In the genomic region with DNA sequence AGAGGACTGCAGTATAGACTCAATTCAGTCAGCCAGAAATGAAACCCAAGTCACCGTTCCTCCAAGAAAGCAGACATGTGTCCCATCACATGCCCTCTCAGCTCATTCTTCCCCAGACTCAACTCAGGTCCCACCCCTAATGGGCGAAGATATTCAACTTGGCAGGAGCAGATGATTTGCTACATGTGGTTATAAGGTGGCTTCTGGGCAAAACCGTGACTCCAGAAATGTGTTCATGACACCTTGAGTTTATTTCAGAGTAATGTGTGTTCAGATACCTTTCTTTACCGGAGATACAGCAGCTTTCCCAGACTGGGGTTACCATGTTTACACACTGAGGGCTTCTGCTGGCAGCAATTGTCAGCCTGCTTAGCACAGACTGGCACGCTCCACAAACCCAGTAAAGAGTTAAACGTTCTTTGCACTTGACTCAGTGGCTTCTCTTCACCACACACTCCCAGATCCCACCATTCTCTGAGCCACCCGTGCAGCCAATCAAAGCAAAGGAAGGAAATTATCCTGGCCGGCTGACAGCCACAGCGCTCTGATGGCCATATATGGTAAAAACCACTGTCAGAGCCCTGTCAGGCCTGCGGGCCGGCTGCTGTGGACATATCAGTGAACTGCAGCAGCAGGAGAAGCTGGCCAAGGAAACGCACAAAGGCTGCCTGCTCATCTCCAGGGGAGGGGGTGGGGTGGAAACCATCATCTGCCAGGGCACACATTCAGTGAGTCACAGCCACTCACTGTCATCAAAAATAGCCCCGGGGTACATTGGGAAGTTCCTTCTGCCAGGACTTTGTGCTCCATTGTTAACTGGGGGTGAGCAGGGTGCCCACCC, we compare ENCODE assay signal across 1 cellular context.
TF ChIP-seq lines count a peak whose summit lies in the region.

No MANE protein-coding gene starts in this region.

TF ChIP-seq in HEK293, 187 proteins besides CTCF, POLR2A, EP300 and RAD21 (continued from another document and continues in another):
- TF ChIP-seq KLF9 (tag by site-specific recombination; IDR thresholded peaks at IDR 0.05; ENCODE audit: low read depth) (peak; percentile 50; the same call in 1 of the 2 replicates), ZNF184 (tag by site-specific recombination; IDR thresholded peaks at IDR 0.05) (peak; percentile 63; the same call in 1 of the 2 replicates), KLF16 (tag by site-specific recombination; IDR thresholded peaks at IDR 0.05) (peak; percentile 66), IKZF3 (tag by site-specific recombination; IDR thresholded peaks at IDR 0.05) (peak; percentile 63; the same call in 1 of the 2 replicates), ZBTB17 (tag by site-specific recombination; IDR thresholded peaks at IDR 0.05) (peak; percentile 77), ZNF157 (tag by site-specific recombination; IDR thresholded peaks at IDR 0.05) (no peak), ZNF670 (tag by site-specific recombination; IDR thresholded peaks at IDR 0.05; ENCODE audit: low read depth) (no peak), ZNF416 (tag by site-specific recombination; IDR thresholded peaks at IDR 0.05) (no peak), ZNF843 (tag by site-specific recombination; IDR thresholded peaks at IDR 0.05) (0 out of 2 replicates have a peak, but pooled peaks have one; percentile 51), GLIS2 (tag by site-specific recombination; IDR thresholded peaks at IDR 0.05) (peak; percentile 73), ZNF549 (tag by site-specific recombination; IDR thresholded peaks at IDR 0.05) (no peak), ZNF664 (tag by site-specific recombination; IDR thresholded peaks at IDR 0.05) (no peak), TRIM28 (IDR thresholded peaks at IDR 0.05; ENCODE audit: borderline replicate concordance, low read length) (peak; percentile 48), GLIS1 (tag by site-specific recombination; IDR thresholded peaks at IDR 0.05) (peak; percentile 63; the same call in 1 of the 2 replicates), SCRT2 (tag by site-specific recombination; IDR thresholded peaks at IDR 0.05) (no peak), HOXD13 (CRISPR knock-in tag; IDR thresholded peaks at IDR 0.05; ENCODE audit: borderline replicate concordance) (no peak), ZNF37A (tag by site-specific recombination; IDR thresholded peaks at IDR 0.05) (no peak), ZNF677 (tag by site-specific recombination; IDR thresholded peaks at IDR 0.05) (no peak), ZXDB (tag by site-specific recombination; IDR thresholded peaks at IDR 0.05) (peak; percentile 70), REPIN1 (tag by site-specific recombination; IDR thresholded peaks at IDR 0.05; ENCODE audit: low read depth) (no peak), HOXC10 (CRISPR knock-in tag; IDR thresholded peaks at IDR 0.05) (no peak), ZNF112 (tag by site-specific recombination; IDR thresholded peaks at IDR 0.05) (no peak), ZNF426 (tag by site-specific recombination; IDR thresholded peaks at IDR 0.05) (no peak), OSR2 (tag by site-specific recombination; IDR thresholded peaks at IDR 0.05) (peak; percentile 97), ZNF707 (tag by site-specific recombination; IDR thresholded peaks at IDR 0.05) (no peak), GFI1B (tag by site-specific recombination; IDR thresholded peaks at IDR 0.05) (no peak), ZNF521 (tag by site-specific recombination; IDR thresholded peaks at IDR 0.05) (no peak), ZNF626 (tag by site-specific recombination; IDR thresholded peaks at IDR 0.05) (no peak)
- TF ChIP-seq, protein P1, sequence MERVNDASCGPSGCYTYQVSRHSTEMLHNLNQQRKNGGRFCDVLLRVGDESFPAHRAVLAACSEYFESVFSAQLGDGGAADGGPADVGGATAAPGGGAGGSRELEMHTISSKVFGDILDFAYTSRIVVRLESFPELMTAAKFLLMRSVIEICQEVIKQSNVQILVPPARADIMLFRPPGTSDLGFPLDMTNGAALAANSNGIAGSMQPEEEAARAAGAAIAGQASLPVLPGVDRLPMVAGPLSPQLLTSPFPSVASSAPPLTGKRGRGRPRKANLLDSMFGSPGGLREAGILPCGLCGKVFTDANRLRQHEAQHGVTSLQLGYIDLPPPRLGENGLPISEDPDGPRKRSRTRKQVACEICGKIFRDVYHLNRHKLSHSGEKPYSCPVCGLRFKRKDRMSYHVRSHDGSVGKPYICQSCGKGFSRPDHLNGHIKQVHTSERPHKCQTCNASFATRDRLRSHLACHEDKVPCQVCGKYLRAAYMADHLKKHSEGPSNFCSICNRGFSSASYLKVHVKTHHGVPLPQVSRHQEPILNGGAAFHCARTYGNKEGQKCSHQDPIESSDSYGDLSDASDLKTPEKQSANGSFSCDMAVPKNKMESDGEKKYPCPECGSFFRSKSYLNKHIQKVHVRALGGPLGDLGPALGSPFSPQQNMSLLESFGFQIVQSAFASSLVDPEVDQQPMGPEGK (tag by site-specific recombination; IDR thresholded peaks at IDR 0.05): peak; percentile 87
- TF ChIP-seq, protein P2, sequence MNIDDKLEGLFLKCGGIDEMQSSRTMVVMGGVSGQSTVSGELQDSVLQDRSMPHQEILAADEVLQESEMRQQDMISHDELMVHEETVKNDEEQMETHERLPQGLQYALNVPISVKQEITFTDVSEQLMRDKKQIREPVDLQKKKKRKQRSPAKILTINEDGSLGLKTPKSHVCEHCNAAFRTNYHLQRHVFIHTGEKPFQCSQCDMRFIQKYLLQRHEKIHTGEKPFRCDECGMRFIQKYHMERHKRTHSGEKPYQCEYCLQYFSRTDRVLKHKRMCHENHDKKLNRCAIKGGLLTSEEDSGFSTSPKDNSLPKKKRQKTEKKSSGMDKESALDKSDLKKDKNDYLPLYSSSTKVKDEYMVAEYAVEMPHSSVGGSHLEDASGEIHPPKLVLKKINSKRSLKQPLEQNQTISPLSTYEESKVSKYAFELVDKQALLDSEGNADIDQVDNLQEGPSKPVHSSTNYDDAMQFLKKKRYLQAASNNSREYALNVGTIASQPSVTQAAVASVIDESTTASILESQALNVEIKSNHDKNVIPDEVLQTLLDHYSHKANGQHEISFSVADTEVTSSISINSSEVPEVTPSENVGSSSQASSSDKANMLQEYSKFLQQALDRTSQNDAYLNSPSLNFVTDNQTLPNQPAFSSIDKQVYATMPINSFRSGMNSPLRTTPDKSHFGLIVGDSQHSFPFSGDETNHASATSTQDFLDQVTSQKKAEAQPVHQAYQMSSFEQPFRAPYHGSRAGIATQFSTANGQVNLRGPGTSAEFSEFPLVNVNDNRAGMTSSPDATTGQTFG (tag by site-specific recombination; IDR thresholded peaks at IDR 0.05; ENCODE audit: borderline replicate concordance): no peak
- TF ChIP-seq, protein P3, sequence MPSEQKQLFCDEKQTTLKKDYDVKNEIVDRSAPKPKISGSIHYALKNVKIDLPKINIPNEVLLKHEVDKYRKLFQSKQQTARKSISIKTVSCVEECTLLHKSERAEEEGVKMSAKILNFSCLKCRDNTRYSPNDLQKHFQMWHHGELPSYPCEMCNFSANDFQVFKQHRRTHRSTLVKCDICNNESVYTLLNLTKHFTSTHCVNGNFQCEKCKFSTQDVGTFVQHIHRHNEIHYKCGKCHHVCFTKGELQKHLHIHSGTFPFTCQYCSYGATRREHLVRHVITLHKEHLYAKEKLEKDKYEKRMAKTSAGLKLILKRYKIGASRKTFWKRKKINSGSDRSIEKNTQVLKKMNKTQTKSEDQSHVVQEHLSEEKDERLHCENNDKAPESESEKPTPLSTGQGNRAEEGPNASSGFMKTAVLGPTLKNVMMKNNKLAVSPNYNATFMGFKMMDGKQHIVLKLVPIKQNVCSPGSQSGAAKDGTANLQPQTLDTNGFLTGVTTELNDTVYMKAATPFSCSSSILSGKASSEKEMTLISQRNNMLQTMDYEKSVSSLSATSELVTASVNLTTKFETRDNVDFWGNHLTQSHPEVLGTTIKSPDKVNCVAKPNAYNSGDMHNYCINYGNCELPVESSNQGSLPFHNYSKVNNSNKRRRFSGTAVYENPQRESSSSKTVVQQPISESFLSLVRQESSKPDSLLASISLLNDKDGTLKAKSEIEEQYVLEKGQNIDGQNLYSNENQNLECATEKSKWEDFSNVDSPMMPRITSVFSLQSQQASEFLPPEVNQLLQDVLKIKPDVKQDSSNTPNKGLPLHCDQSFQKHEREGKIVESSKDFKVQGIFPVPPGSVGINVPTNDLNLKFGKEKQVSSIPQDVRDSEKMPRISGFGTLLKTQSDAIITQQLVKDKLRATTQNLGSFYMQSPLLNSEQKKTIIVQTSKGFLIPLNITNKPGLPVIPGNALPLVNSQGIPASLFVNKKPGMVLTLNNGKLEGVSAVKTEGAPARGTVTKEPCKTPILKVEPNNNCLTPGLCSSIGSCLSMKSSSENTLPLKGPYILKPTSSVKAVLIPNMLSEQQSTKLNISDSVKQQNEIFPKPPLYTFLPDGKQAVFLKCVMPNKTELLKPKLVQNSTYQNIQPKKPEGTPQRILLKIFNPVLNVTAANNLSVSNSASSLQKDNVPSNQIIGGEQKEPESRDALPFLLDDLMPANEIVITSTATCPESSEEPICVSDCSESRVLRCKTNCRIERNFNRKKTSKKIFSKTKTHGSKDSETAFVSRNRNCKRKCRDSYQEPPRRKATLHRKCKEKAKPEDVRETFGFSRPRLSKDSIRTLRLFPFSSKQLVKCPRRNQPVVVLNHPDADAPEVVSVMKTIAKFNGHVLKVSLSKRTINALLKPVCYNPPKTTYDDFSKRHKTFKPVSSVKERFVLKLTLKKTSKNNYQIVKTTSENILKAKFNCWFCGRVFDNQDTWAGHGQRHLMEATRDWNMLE (tag by site-specific recombination; conservative IDR thresholded peaks at IDR 0.05; ENCODE audit: low read depth): no peak
- TF ChIP-seq, protein P4, sequence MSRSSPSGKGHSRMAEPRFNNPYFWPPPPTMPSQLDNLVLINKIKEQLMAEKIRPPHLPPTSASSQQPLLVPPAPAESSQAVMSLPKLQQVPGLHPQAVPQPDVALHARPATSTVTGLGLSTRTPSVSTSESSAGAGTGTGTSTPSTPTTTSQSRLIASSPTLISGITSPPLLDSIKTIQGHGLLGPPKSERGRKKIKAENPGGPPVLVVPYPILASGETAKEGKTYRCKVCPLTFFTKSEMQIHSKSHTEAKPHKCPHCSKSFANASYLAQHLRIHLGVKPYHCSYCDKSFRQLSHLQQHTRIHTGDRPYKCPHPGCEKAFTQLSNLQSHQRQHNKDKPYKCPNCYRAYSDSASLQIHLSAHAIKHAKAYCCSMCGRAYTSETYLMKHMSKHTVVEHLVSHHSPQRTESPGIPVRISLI (tag by site-specific recombination; IDR thresholded peaks at IDR 0.05): no peak
- TF ChIP-seq, protein P5, sequence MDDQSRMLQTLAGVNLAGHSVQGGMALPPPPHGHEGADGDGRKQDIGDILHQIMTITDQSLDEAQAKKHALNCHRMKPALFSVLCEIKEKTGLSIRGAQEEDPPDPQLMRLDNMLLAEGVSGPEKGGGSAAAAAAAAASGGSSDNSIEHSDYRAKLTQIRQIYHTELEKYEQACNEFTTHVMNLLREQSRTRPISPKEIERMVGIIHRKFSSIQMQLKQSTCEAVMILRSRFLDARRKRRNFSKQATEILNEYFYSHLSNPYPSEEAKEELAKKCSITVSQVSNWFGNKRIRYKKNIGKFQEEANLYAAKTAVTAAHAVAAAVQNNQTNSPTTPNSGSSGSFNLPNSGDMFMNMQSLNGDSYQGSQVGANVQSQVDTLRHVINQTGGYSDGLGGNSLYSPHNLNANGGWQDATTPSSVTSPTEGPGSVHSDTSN (CRISPR knock-in tag; IDR thresholded peaks at IDR 0.05): no peak
- TF ChIP-seq, protein P6, sequence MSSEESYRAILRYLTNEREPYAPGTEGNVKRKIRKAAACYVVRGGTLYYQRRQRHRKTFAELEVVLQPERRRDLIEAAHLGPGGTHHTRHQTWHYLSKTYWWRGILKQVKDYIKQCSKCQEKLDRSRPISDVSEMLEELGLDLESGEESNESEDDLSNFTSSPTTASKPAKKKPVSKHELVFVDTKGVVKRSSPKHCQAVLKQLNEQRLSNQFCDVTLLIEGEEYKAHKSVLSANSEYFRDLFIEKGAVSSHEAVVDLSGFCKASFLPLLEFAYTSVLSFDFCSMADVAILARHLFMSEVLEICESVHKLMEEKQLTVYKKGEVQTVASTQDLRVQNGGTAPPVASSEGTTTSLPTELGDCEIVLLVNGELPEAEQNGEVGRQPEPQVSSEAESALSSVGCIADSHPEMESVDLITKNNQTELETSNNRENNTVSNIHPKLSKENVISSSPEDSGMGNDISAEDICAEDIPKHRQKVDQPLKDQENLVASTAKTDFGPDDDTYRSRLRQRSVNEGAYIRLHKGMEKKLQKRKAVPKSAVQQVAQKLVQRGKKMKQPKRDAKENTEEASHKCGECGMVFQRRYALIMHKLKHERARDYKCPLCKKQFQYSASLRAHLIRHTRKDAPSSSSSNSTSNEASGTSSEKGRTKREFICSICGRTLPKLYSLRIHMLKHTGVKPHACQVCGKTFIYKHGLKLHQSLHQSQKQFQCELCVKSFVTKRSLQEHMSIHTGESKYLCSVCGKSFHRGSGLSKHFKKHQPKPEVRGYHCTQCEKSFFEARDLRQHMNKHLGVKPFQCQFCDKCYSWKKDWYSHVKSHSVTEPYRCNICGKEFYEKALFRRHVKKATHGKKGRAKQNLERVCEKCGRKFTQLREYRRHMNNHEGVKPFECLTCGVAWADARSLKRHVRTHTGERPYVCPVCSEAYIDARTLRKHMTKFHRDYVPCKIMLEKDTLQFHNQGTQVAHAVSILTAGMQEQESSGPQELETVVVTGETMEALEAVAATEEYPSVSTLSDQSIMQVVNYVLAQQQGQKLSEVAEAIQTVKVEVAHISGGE (tag by site-specific recombination; conservative IDR thresholded peaks at IDR 0.05; ENCODE audit: low read depth): no peak
- TF ChIP-seq, protein P7, sequence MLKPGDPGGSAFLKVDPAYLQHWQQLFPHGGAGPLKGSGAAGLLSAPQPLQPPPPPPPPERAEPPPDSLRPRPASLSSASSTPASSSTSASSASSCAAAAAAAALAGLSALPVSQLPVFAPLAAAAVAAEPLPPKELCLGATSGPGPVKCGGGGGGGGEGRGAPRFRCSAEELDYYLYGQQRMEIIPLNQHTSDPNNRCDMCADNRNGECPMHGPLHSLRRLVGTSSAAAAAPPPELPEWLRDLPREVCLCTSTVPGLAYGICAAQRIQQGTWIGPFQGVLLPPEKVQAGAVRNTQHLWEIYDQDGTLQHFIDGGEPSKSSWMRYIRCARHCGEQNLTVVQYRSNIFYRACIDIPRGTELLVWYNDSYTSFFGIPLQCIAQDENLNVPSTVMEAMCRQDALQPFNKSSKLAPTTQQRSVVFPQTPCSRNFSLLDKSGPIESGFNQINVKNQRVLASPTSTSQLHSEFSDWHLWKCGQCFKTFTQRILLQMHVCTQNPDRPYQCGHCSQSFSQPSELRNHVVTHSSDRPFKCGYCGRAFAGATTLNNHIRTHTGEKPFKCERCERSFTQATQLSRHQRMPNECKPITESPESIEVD (tag by site-specific recombination; IDR thresholded peaks at IDR 0.05): peak; percentile 26; the same call in 1 of the 2 replicates
- TF ChIP-seq, protein P8, sequence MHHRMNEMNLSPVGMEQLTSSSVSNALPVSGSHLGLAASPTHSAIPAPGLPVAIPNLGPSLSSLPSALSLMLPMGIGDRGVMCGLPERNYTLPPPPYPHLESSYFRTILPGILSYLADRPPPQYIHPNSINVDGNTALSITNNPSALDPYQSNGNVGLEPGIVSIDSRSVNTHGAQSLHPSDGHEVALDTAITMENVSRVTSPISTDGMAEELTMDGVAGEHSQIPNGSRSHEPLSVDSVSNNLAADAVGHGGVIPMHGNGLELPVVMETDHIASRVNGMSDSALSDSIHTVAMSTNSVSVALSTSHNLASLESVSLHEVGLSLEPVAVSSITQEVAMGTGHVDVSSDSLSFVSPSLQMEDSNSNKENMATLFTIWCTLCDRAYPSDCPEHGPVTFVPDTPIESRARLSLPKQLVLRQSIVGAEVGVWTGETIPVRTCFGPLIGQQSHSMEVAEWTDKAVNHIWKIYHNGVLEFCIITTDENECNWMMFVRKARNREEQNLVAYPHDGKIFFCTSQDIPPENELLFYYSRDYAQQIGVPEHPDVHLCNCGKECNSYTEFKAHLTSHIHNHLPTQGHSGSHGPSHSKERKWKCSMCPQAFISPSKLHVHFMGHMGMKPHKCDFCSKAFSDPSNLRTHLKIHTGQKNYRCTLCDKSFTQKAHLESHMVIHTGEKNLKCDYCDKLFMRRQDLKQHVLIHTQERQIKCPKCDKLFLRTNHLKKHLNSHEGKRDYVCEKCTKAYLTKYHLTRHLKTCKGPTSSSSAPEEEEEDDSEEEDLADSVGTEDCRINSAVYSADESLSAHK (tag by site-specific recombination; IDR thresholded peaks at IDR 0.05): peak; percentile 94
